In the genomic region with DNA sequence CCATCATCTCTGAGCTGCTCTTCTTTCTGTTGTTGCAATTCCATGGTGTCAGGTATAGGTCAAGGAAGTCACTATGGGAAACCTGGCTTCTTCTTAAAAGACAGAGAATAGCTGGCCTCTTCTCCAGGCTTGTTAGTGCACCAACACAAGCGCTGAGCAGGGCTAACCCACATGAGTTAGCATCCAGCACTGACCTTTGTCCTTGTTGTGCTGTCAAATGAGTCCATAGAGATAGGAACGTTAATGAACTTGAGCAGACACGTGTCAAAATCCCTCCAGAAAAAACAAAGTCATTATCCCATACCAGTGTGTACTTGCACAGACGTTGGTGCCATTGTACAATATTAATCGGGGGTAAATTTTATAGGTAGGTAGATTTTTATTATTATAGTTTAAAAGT, we compare ENCODE assay signal across 9 cellular contexts.
"Had no signal": no experiment of that assay in that cellular context is flagged by ENCODE, and none has a peak within 500 bp of the region (broad histone marks: within the 10 kb centered on the region; RNA-seq: fewer than 3 reads in every experiment).

No MANE protein-coding gene starts in this region.

- H3K27me3 Mint-ChIP-seq: IgD-negative memory B cell had no signal

- H3K36me3 ChIP-seq: HAP-1 had no signal

- H3K36me3 Mint-ChIP-seq: IgD-negative memory B cell had no signal

- H3K4me3 ChIP-seq: HAP-1 had no signal

- H3K27ac ChIP-seq: HL-60 had no signal

- DNase-seq: GOT3, H7, HFFc6, KBM-7 had no signal

- H3K9me3 ChIP-seq: HAP-1 had no signal

- H3K4me3 Mint-ChIP-seq: HFFc6, IgD-negative memory B cell had no signal

- H3K4me1 ChIP-seq: HAP-1 had no signal

- ATAC-seq: HCT116, HepG2 had no signal

- H3K27ac Mint-ChIP-seq: HFFc6, IgD-negative memory B cell had no signal

- H3K9me3 Mint-ChIP-seq: IgD-negative memory B cell had no signal
